24 cellular contexts compared by ENCODE assay signal in the genomic region with DNA sequence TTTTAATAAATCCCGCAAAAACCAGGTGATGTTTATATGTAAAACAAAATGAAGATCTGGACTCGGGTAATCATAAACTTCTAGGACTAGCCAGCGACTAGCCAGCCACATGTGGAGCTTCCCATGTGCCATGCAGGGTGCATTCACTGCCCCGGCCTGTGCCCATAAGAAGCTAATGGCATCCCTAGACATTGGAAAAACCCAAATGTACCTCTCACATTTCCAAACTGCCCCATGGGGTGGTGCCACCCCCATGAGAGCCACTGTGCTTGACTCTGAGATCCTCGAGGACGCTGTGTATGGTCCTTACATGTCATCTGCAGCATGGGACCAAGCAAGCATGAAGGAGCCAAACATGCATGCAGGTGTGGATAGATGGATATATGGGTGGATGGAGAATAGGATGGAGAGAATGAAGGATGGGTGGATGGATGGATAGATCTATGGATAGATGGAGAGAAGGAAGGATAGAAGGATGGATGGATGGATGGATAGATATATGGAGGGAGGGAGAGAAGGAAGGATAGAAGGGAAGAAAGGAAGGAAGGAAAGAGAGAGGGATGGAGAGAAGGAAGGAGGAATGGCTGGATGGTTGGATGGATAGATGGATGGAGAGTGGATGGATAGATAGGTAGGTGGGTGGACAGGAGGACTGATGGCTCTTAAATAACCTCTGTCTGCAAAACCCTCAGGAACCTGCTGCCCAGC.
A peak's percentile ranks its signal among the peaks of the same experiment; 100 is the strongest.
DNase-seq lines count a peak whose midpoint lies in the region; FAIRE-seq and TF ChIP-seq lines count a peak whose summit lies in the region.
"Had no signal": no experiment of that assay in that cellular context is flagged by ENCODE, and none has a peak within 500 bp of the region (broad histone marks: within the 10 kb centered on the region; RNA-seq: fewer than 3 reads in every experiment).

No MANE protein-coding gene starts in this region.

- CTCF ChIA-PET in HEK293 (lab: Yijun Ruan, JAX), result no interaction called here
- CTCF ChIA-PET in H1 (lab: Charles Lee; ENCODE audit: partially characterized antibody), result interaction anchor here (1.3 kb wide), 1 partner anchor 22 kb away, joined by 3 read pairs; no protein-coding TSS in a partner anchor

- H2BK120ac ChIP-seq in H1 (replicated peaks; ENCODE audit: low read depth, low read length), result no peak overlapping the region

- no peak for FAIRE-seq in H1 (lab: Jason Lieb, UNC)
- FAIRE-seq: A549, D721Med, GM12878, GM19239 had no signal

- WGBS in H1 (ENCODE audit: extremely low coverage in 1 of 2, insufficient coverage in 1 of 2, insufficient read length in 1 of 2, insufficient replicate concordance in 2 of 2, low coverage in 1 of 2, low lambda C conversion rate in 2 of 2, missing lambda C conversion rate in 1 of 2), 2 experiments, result 93% methylated on average over 6 of the region's 6 CpGs; no CpG with 5 or more reads in 1 of the 2 experiments

- TF ChIP-seq CTCF in HEK293 (tag by site-specific recombination; IDR thresholded peaks at IDR 0.05), result no peak
- TF ChIP-seq CTCF in H1 (IDR thresholded peaks at IDR 0.05; ENCODE audit: control extremely low read depth in 1 of 3, insufficient read depth in 1 of 3, low read depth in 1 of 3, low read length in 3 of 3), result no peak
- TF ChIP-seq CTCF in MM.1S (IDR thresholded peaks at IDR 0.05; ENCODE audit: low read length), result no peak

- H3K4me3 ChIP-seq in HEK293 (ENCODE audit: low read depth, low read length), result no peak overlapping the region
- no peak overlapping the region for H3K4me3 ChIP-seq in H1 (ENCODE audit: extremely low read depth in 1 of 4, insufficient read depth in 2 of 4, low read depth in 3 of 4, low read length in 4 of 4)
- no peak overlapping the region for H3K4me3 ChIP-seq in MM.1S (ENCODE audit: low read length)
- H3K4me3 ChIP-seq: A549; BLaER1 treated with 17β-estradiol and CSF1 and Interleukin-3, amounts not matched to agents 10 nM and 100 nM; GM12878; GM23248 had no signal

- no peak overlapping the region for H4K8ac ChIP-seq in H1 (ENCODE audit: extremely low read depth, insufficient read depth, low read length)

- H2BK12ac ChIP-seq in H1 (ENCODE audit: low read depth, low read length), result peak overlapping the region; percentile 42; the same call in 1 of the 2 replicates

- H3K27me3 ChIP-seq in H1 (replicated peaks in 1 of 4; ENCODE audit: control insufficient read depth in 3 of 4, extremely low read depth in 1 of 4, insufficient read depth in 3 of 4, low read length in 3 of 4), result peaks cover 0 to 4% (median 0%) of the 10 kb centered on the region in 4 experiments; a peak in 2 of 7 replicates
- H3K27me3 ChIP-seq in MM.1S (replicated peaks; ENCODE audit: insufficient read depth, low read length), result peaks cover 43% of the 10 kb centered on the region
- H3K27me3 ChIP-seq: BE2C; BLaER1 treated with 17β-estradiol and CSF1 and Interleukin-3, amounts not matched to agents 10 nM and 100 nM had no signal

- H3K9ac ChIP-seq in H1 (replicated peaks in 1 of 4; ENCODE audit: extremely low read depth in 1 of 4, low read depth in 3 of 4, low read length in 3 of 4) (no peak overlapping the region), MM.1S (ENCODE audit: low read length) (no peak overlapping the region)
- H3K9ac ChIP-seq: BLaER1 treated with 17β-estradiol and CSF1 and Interleukin-3, amounts not matched to agents 10 nM and 100 nM; GM23248 had no signal

- H3K4me2 ChIP-seq in H1 (ENCODE audit: insufficient read depth in 1 of 2, low read depth in 2 of 2, low read length in 2 of 2) (no peak overlapping the region), MM.1S (ENCODE audit: low read depth, low read length) (no peak overlapping the region)
- H3K4me2 ChIP-seq: A549; BLaER1 treated with 17β-estradiol and CSF1 and Interleukin-3, amounts not matched to agents 10 nM and 100 nM had no signal

- no peak for TF ChIP-seq POLR2A in H1 (IDR thresholded peaks at IDR 0.05; ENCODE audit: control extremely low read depth in 1 of 2, low read depth in 2 of 2, low read length in 2 of 2)

- H2BK20ac ChIP-seq in H1 (ENCODE audit: low read length), result 0 out of 2 replicates have a peak overlapping the region, but pooled peaks have one; percentile 25

- peaks cover 0 to 5% of the 10 kb centered on the region in 2 experiments for H4K20me1 ChIP-seq in H1 (replicated peaks in 1 of 2; ENCODE audit: control insufficient read depth in 1 of 2, insufficient read depth in 2 of 2, low read length in 2 of 2)
- no peaks in the 10 kb centered on the region for H4K20me1 ChIP-seq in MM.1S (ENCODE audit: insufficient read depth, low read length)
- H4K20me1 ChIP-seq: BLaER1 treated with 17β-estradiol and CSF1 and Interleukin-3, amounts not matched to agents 10 nM and 100 nM had no signal

- no peaks in the 10 kb centered on the region for H3F3A ChIP-seq in MM.1S (ENCODE audit: insufficient read depth, low read length)

- H2BK5ac ChIP-seq in H1 (ENCODE audit: low read depth, low read length), result no peak overlapping the region

- H3K79me1 ChIP-seq in H1 (ENCODE audit: low read depth, low read length), result peaks cover 3% of the 10 kb centered on the region

- no peak overlapping the region; the same call in 1 of the 2 replicates for H2AK5ac ChIP-seq in H1 (ENCODE audit: low read depth, low read length)

- TF ChIP-seq RAD21 in H1 (IDR thresholded peaks at IDR 0.05 in 1 of 2, conservative IDR thresholded peaks at IDR 0.05 in 1 of 2; ENCODE audit: low read depth in 2 of 2, low read length in 2 of 2), result no peak

- H2BK15ac ChIP-seq in H1 (ENCODE audit: low read length), result no peak overlapping the region

- H3K79me2 ChIP-seq in H1 (ENCODE audit: control insufficient read depth in 1 of 2, insufficient read depth in 2 of 2, low read length in 2 of 2) (peaks cover 0 to 3% of the 10 kb centered on the region in 2 experiments; a peak in 2 of 4 replicates), MM.1S (ENCODE audit: low read length) (no peaks in the 10 kb centered on the region)

- no peak overlapping the region for H2AFZ ChIP-seq in H1 (ENCODE audit: low read length)
- H2AFZ ChIP-seq in MM.1S (ENCODE audit: low read length), result no peak overlapping the region
- H2AFZ ChIP-seq: GM23248 had no signal

- H4K5ac ChIP-seq in H1 (ENCODE audit: insufficient read length, low read depth, low read length), result no peak overlapping the region

- POLR2A ChIA-PET in HEK293 (lab: Yijun Ruan, JAX) (no interaction called here), H1 (lab: Charles Lee; ENCODE audit: partially characterized antibody) (interaction anchor here (0.7 kb wide), 1 partner anchor 10 kb away, joined by 3 read pairs; no protein-coding TSS in a partner anchor)

- no peaks in the 10 kb centered on the region for H3K9me3 ChIP-seq in HEK293 (ENCODE audit: control insufficient read depth, insufficient read depth, low read depth, low read length)
- peaks cover 4 to 5% of the 10 kb centered on the region in 2 experiments; a peak in 1 of 4 replicates for H3K9me3 ChIP-seq in H1 (ENCODE audit: insufficient read depth in 2 of 2, low read depth in 1 of 2, low read length in 1 of 2)
- no peaks in the 10 kb centered on the region for H3K9me3 ChIP-seq in MM.1S (replicated peaks; ENCODE audit: insufficient read depth, low read length)
- H3K9me3 ChIP-seq: A549, BE2C had no signal

- no peaks in the 10 kb centered on the region for H3K4me1 ChIP-seq in HEK293 (ENCODE audit: control insufficient read depth, insufficient read depth, low read length)
- peaks cover 3 to 6% (median 3%) of the 10 kb centered on the region in 4 experiments; a peak in 5 of 7 replicates for H3K4me1 ChIP-seq in H1 (replicated peaks in 1 of 4; ENCODE audit: control insufficient read depth in 3 of 4, insufficient read depth in 4 of 4, low read length in 3 of 4)
- H3K4me1 ChIP-seq in MM.1S (ENCODE audit: low read length), result no peaks in the 10 kb centered on the region
- H3K4me1 ChIP-seq: A549; BE2C; BLaER1 treated with 17β-estradiol and CSF1 and Interleukin-3, amounts not matched to agents 10 nM and 100 nM had no signal

- H3K18ac ChIP-seq in H1 (ENCODE audit: extremely low read depth, low read length), result no peak overlapping the region

- H3K14ac ChIP-seq in H1 (ENCODE audit: insufficient read length), result no peak overlapping the region

- H3K23me2 ChIP-seq in H1 (ENCODE audit: low read depth, low read length), result peaks cover 9% of the 10 kb centered on the region; the same call in 1 of the 2 replicates

- no peak overlapping the region for H3K27ac ChIP-seq in HEK293 (ENCODE audit: extremely low read depth, low read depth, low read length)
- no peak overlapping the region for H3K27ac ChIP-seq in H1 (ENCODE audit: low read depth, low read length)
- H3K27ac ChIP-seq in MM.1S (ENCODE audit: low read length), result no peak overlapping the region
- H3K27ac ChIP-seq: A549; BLaER1 treated with 17β-estradiol and CSF1 and Interleukin-3, amounts not matched to agents 10 nM and 100 nM; GM23248 had no signal

- no peak for TF ChIP-seq EP300 in H1 (IDR thresholded peaks at IDR 0.05; ENCODE audit: borderline replicate concordance in 1 of 2, low read depth in 2 of 2, low read length in 2 of 2)

- no peak overlapping the region for H3K4ac ChIP-seq in H1 (replicated peaks; ENCODE audit: insufficient read length, low read depth, low read length)

- H3K9me2 ChIP-seq in MM.1S (replicated peaks; ENCODE audit: insufficient read depth, low read length), result no peaks in the 10 kb centered on the region

- no peak overlapping the region for H3K56ac ChIP-seq in H1 (replicated peaks; ENCODE audit: insufficient read length, low read depth, low read length)

- DNase-seq in H1 (ENCODE audit: low read depth in 1 of 2, low spot score in 2 of 2), result no peak
- no peak for DNase-seq in MM.1S
- DNase-seq in activated T-cell treated with anti-CD3 and anti-CD28 coated beads, Interleukin-2, amount 50 U/mL, for 48 hours, result no peak
- no peak for DNase-seq in NCI-H146 treated with DMSO at 0.1 percent for 48 hours (lab: John Stamatoyannopoulos, UW; ENCODE audit: unreplicated experiment)
- DNase-seq: 8988T; ACHN; AML-193; BE2C; CD4-positive, alpha-beta T cell; CD8-positive, alpha-beta memory T cell; DMS 273 treated with DMSO at 0.1 percent for 48 hours; DMS79; EL; GDM1; GM23248; H9; HFFc6 had no signal

- no peak overlapping the region for H4K91ac ChIP-seq in H1 (replicated peaks; ENCODE audit: insufficient read length, low read length)

- H3K23ac ChIP-seq in H1 (ENCODE audit: insufficient read length), result no peak overlapping the region

- H3K36me3 ChIP-seq in HEK293 (ENCODE audit: control insufficient read depth in 2 of 2, insufficient read depth in 1 of 2, low read length in 2 of 2) (no peaks in the 10 kb centered on the region), H1 (ENCODE audit: control insufficient read depth in 2 of 4, insufficient read depth in 4 of 4, low read length in 3 of 4) (no peaks in the 10 kb centered on the region; a peak in 1 of 8 replicates), MM.1S (replicated peaks; ENCODE audit: insufficient read depth, low read length) (no peaks in the 10 kb centered on the region)
- H3K36me3 ChIP-seq: BE2C; BLaER1 treated with 17β-estradiol and CSF1 and Interleukin-3, amounts not matched to agents 10 nM and 100 nM had no signal

TF ChIP-seq in HEK293, 187 proteins besides CTCF, POLR2A, EP300 and RAD21 (continues in another document):
- TF ChIP-seq ZNF660 (tag by site-specific recombination; IDR thresholded peaks at IDR 0.05), result no peak

TF ChIP-seq in PFSK-1, 5 proteins besides CTCF, POLR2A, EP300 and RAD21 (continues in another document):
- TF ChIP-seq POLR2AphosphoS5 (IDR thresholded peaks at IDR 0.05; ENCODE audit: low read depth, low read length), result peak; percentile 26; the same call in 1 of the 2 replicates

TF ChIP-seq in H1, 55 proteins besides CTCF, POLR2A, EP300 and RAD21 (continues in another document):
- TF ChIP-seq CBX5 (IDR thresholded peaks at IDR 0.05; ENCODE audit: low read depth, low read length), result no peak
